1 cellular context compared by ENCODE assay signal in the genomic region with DNA sequence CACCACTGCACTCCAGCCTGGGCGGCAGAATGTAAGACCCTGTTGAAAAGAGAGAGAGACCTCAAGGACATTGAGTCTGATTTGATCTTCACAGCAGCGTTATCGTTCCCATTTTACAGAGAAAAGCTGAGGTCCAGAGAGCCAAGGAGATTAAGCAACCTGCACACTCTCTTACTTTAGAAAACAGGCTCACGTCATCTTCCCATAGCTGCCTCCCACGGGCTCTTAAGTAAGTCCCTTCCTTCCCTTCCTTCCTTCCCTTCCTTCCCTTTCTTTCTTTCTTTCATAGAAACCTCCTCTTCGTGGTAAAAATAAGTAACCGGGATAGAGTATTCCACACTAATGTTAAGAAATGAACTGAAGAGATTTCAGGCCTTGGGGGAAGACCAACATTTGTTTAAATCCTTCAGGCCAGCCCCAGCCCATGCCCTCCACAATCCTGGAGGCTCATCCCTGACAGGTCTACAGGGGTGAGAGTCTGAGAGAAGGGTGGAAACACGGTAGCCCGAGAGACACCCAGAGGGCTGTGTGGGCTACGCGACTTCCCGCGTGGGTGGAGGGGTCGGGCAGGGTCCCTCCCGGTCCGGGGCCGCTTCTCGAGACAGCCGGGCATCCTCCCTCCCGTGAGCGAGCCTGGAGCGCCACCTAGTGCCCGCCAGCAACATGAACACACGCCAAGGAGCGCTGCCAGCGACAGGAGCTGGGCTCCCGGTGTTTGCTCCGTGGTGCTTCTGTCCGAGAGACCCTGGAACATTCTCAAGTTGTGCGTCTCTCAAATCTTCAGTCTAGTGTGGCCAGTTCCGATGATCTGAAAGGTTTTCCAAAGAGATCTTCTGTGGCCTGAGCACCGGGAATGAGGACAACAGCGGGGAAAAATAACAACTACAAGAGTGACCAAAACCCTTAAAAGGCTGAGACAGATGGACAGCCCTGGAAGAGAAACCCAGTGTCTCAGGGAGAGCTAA.
TF ChIP-seq lines count a peak whose summit lies in the region.

No MANE protein-coding gene starts in this region.

TF ChIP-seq in HepG2, 621 proteins besides CTCF, POLR2A, EP300 and RAD21 (continued from another document and continues in another):
- TF ChIP-seq ZNF512 (CRISPR knock-in tag; IDR thresholded peaks at IDR 0.05), result no peak; the same call in 1 of the 2 replicates
- no peak for TF ChIP-seq PAX8 (CRISPR knock-in tag; IDR thresholded peaks at IDR 0.05; ENCODE audit: borderline replicate concordance)
- no peak for TF ChIP-seq ZC3H13 (CRISPR knock-in tag; IDR thresholded peaks at IDR 0.05)
- TF ChIP-seq FOSL1 (CRISPR knock-in tag; IDR thresholded peaks at IDR 0.05; ENCODE audit: borderline replicate concordance), result no peak
- no peak for TF ChIP-seq ARID3A (IDR thresholded peaks at IDR 0.05; ENCODE audit: low read depth, low read length)
- no peak for TF ChIP-seq ZNF407 (CRISPR knock-in tag; IDR thresholded peaks at IDR 0.05; ENCODE audit: not compliant biosample characterization)
- TF ChIP-seq ZNF691 (CRISPR knock-in tag; IDR thresholded peaks at IDR 0.05; ENCODE audit: borderline replicate concordance, low read depth), result no peak
- no peak for TF ChIP-seq DR1 (CRISPR knock-in tag; IDR thresholded peaks at IDR 0.05)
- peak; percentile 60; the same call in 1 of the 2 replicates for TF ChIP-seq ZXDC (CRISPR knock-in tag; IDR thresholded peaks at IDR 0.05)
- TF ChIP-seq ZBTB38 (CRISPR knock-in tag; IDR thresholded peaks at IDR 0.05), result 0 out of 2 replicates have a peak, but pooled peaks have one; percentile 37
- no peak for TF ChIP-seq RXRB (CRISPR knock-in tag; IDR thresholded peaks at IDR 0.05; ENCODE audit: borderline replicate concordance)
- TF ChIP-seq MAZ (IDR thresholded peaks at IDR 0.05; ENCODE audit: borderline replicate concordance, low read depth, low read length), result peak; percentile 11; the same call in 1 of the 2 replicates
- no peak for TF ChIP-seq MAZ (CRISPR knock-in tag; IDR thresholded peaks at IDR 0.05; ENCODE audit: low read depth)
- TF ChIP-seq NFE2L1 (CRISPR knock-in tag; IDR thresholded peaks at IDR 0.05; ENCODE audit: borderline replicate concordance), result no peak
- TF ChIP-seq ZNF572 (CRISPR knock-in tag; IDR thresholded peaks at IDR 0.05), result peak; percentile 67; the same call in 1 of the 2 replicates
- no peak for TF ChIP-seq PLSCR1 (CRISPR knock-in tag; IDR thresholded peaks at IDR 0.05; ENCODE audit: borderline replicate concordance)
- TF ChIP-seq ZIK1 (CRISPR knock-in tag; IDR thresholded peaks at IDR 0.05; ENCODE audit: borderline replicate concordance, low read depth), result no peak
- no peak for TF ChIP-seq HNRNPUL1 (IDR thresholded peaks at IDR 0.05; ENCODE audit: low read depth, low read length)
- TF ChIP-seq ZNF260 (CRISPR knock-in tag; IDR thresholded peaks at IDR 0.05; ENCODE audit: borderline replicate concordance, low read depth), result no peak
- TF ChIP-seq, protein P1, sequence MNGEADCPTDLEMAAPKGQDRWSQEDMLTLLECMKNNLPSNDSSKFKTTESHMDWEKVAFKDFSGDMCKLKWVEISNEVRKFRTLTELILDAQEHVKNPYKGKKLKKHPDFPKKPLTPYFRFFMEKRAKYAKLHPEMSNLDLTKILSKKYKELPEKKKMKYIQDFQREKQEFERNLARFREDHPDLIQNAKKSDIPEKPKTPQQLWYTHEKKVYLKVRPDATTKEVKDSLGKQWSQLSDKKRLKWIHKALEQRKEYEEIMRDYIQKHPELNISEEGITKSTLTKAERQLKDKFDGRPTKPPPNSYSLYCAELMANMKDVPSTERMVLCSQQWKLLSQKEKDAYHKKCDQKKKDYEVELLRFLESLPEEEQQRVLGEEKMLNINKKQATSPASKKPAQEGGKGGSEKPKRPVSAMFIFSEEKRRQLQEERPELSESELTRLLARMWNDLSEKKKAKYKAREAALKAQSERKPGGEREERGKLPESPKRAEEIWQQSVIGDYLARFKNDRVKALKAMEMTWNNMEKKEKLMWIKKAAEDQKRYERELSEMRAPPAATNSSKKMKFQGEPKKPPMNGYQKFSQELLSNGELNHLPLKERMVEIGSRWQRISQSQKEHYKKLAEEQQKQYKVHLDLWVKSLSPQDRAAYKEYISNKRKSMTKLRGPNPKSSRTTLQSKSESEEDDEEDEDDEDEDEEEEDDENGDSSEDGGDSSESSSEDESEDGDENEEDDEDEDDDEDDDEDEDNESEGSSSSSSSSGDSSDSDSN (CRISPR knock-in tag; IDR thresholded peaks at IDR 0.05), result peak; percentile 38; the same call in 1 of the 2 replicates
- peak; percentile 51; the same call in 1 of the 2 replicates for TF ChIP-seq ZNF329 (CRISPR knock-in tag; IDR thresholded peaks at IDR 0.05; ENCODE audit: low read depth)
- TF ChIP-seq TGIF2 (CRISPR knock-in tag; IDR thresholded peaks at IDR 0.05), result no peak
- TF ChIP-seq, protein P2, sequence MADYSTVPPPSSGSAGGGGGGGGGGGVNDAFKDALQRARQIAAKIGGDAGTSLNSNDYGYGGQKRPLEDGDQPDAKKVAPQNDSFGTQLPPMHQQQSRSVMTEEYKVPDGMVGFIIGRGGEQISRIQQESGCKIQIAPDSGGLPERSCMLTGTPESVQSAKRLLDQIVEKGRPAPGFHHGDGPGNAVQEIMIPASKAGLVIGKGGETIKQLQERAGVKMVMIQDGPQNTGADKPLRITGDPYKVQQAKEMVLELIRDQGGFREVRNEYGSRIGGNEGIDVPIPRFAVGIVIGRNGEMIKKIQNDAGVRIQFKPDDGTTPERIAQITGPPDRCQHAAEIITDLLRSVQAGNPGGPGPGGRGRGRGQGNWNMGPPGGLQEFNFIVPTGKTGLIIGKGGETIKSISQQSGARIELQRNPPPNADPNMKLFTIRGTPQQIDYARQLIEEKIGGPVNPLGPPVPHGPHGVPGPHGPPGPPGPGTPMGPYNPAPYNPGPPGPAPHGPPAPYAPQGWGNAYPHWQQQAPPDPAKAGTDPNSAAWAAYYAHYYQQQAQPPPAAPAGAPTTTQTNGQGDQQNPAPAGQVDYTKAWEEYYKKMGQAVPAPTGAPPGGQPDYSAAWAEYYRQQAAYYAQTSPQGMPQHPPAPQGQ (CRISPR knock-in tag; IDR thresholded peaks at IDR 0.05; ENCODE audit: borderline replicate concordance), result no peak
- TF ChIP-seq ZMYM4 (CRISPR knock-in tag; IDR thresholded peaks at IDR 0.05), result no peak
- no peak for TF ChIP-seq CREBL2 (CRISPR knock-in tag; IDR thresholded peaks at IDR 0.05; ENCODE audit: borderline replicate concordance)
- TF ChIP-seq ZNF678 (CRISPR knock-in tag; IDR thresholded peaks at IDR 0.05), result no peak
- TF ChIP-seq CCAR2 (optimal IDR thresholded peaks at IDR 0.05; ENCODE audit: low read depth, low read length), result no peak
- no peak for TF ChIP-seq NR2C2 (CRISPR knock-in tag; IDR thresholded peaks at IDR 0.05; ENCODE audit: borderline replicate concordance)
- no peak for TF ChIP-seq ELF4 (CRISPR knock-in tag; IDR thresholded peaks at IDR 0.05; ENCODE audit: borderline replicate concordance)
- TF ChIP-seq ISL2 (CRISPR knock-in tag; IDR thresholded peaks at IDR 0.05), result no peak
